Comparison of ENCODE assay signal across 26 cellular contexts in the genomic region with DNA sequence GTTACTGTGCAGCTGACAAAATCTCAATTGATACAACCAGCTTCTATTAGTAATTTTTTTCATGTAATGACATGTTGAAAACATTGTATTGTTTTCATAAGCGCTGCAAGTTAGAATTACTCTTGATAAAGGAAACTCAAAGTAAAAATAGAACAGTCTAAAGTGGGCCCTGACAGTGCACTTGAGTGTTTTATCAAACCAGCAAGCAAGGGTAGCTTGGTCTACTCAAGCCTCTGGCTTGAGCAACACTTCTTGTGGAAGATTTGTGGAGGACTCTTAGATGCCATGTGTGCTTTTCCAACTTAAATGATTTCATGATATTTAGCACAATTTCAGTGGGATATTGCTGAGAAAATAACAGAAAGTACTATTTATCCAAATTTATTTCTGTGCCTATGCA.
DNase-seq lines count a peak whose midpoint lies in the region; ATAC-seq and TF ChIP-seq lines count a peak whose summit lies in the region.
"Had no signal": no experiment of that assay in that cellular context is flagged by ENCODE, and none has a peak within 500 bp of the region (broad histone marks: within the 10 kb centered on the region; RNA-seq: fewer than 3 reads in every experiment).

No MANE protein-coding gene starts in this region.

- TF ChIP-seq POLR2A in esophagus muscularis mucosa (IDR thresholded peaks at IDR 0.05; ENCODE audit: low read depth): no peak

- no peak for TF ChIP-seq EP300 in esophagus muscularis mucosa (IDR thresholded peaks at IDR 0.05)

- no peak for TF ChIP-seq CTCF in right atrium auricular region (IDR thresholded peaks at IDR 0.05)
- TF ChIP-seq CTCF in left lung (IDR thresholded peaks at IDR 0.05): no peak
- no peak for TF ChIP-seq CTCF in upper lobe of right lung (IDR thresholded peaks at IDR 0.05)
- no peak for TF ChIP-seq CTCF in esophagus muscularis mucosa (IDR thresholded peaks at IDR 0.05)

- H3K9me3 Mint-ChIP-seq in stimulated activated naive B cell treated with anti-CD40 and anti-IgM and Interleukin-4, amounts not matched to agents 10 μg/mL and 1 μg/mL and 100 μg/mL, for 72 hours: peaks cover 1 to 3% of the 10 kb centered on the region in 2 donors

- DNase-seq in Right ventricle myocardium inferior (ENCODE audit: missing footprints) (no peak), cardiac septum (ENCODE audit: low spot score) (no peak), left ventricle myocardium superior (no peak), right atrium auricular region (ENCODE audit: low spot score) (no peak), left lung (no peak), upper lobe of right lung (no peak), esophagus muscularis mucosa (ENCODE audit: extremely low spot score) (no peak)
- no peak for DNase-seq in stimulated activated naive B cell treated with anti-CD40 and anti-IgM and Interleukin-4, amounts not matched to agents 10 μg/mL and 1 μg/mL and 100 μg/mL, for 72 hours
- DNase-seq: 8988T; ACHN; BE2C; C1 segment of cervical spinal cord; CD4-positive, alpha-beta memory T cell; CD4-positive, CD25-positive, alpha-beta regulatory T cell; CD8-positive, alpha-beta memory T cell; COR-L47; DMS 273 treated with DMSO at 0.1 percent for 48 hours; DMS153; DMS53; DMS79; DND-41; EL; GDM1 had no signal

- H3K4me3 ChIP-seq in right atrium auricular region (no peak overlapping the region), left lung (no peak overlapping the region), upper lobe of right lung (no peak overlapping the region), esophagus muscularis mucosa (no peak overlapping the region)
- H3K4me3 ChIP-seq: BLaER1, GM12878 had no signal

- H3K36me3 ChIP-seq in right atrium auricular region (no peaks in the 10 kb centered on the region), left lung (no peaks in the 10 kb centered on the region), upper lobe of right lung (no peaks in the 10 kb centered on the region), esophagus muscularis mucosa (no peaks in the 10 kb centered on the region)
- H3K36me3 ChIP-seq: BE2C had no signal

- intact Hi-C loops in Right ventricle myocardium inferior (cut with DNase I) (no loop called here), cardiac septum (cut with DNase I) (no loop called here), left ventricle myocardium superior (cut with micrococcal nuclease) (loop anchor here (10.0 kb wide), 1 partner anchor 204 kb away; no protein-coding TSS in a partner anchor), left lung (cut with DNase I) (no loop called here), upper lobe of right lung (cut with DNase I) (no loop called here), esophagus muscularis mucosa (cut with DNase I) (no loop called here)

- H3K9me3 ChIP-seq in right atrium auricular region: no peaks in the 10 kb centered on the region
- H3K9me3 ChIP-seq in left lung: peaks cover 0 to 3% of the 10 kb centered on the region in 2 donors
- no peaks in the 10 kb centered on the region for H3K9me3 ChIP-seq in upper lobe of right lung
- no peaks in the 10 kb centered on the region for H3K9me3 ChIP-seq in esophagus muscularis mucosa
- H3K9me3 ChIP-seq: BE2C had no signal

- H3K27ac ChIP-seq in right atrium auricular region: no peak overlapping the region
- no peak overlapping the region for H3K27ac ChIP-seq in left lung
- H3K27ac ChIP-seq in upper lobe of right lung: no peak overlapping the region
- H3K27ac ChIP-seq in esophagus muscularis mucosa (replicated peaks in 1 of 4): no peak overlapping the region
- H3K27ac ChIP-seq: BLaER1 had no signal

- H3K27ac Mint-ChIP-seq in stimulated activated naive B cell treated with anti-CD40 and anti-IgM and Interleukin-4, amounts not matched to agents 10 μg/mL and 1 μg/mL and 100 μg/mL, for 72 hours: no peak overlapping the region
- H3K27ac Mint-ChIP-seq: CD14-positive monocyte; CD4-positive, alpha-beta memory T cell; CD4-positive, CD25-positive, alpha-beta regulatory T cell; CD8-positive, alpha-beta memory T cell had no signal

- no peaks in the 10 kb centered on the region for H3K4me1 Mint-ChIP-seq in stimulated activated naive B cell treated with anti-CD40 and anti-IgM and Interleukin-4, amounts not matched to agents 10 μg/mL and 1 μg/mL and 100 μg/mL, for 72 hours
- H3K4me1 Mint-ChIP-seq: CD14-positive monocyte; CD4-positive, alpha-beta memory T cell; CD4-positive, CD25-positive, alpha-beta regulatory T cell; CD8-positive, alpha-beta memory T cell had no signal

- H3K36me3 Mint-ChIP-seq in stimulated activated naive B cell treated with anti-CD40 and anti-IgM and Interleukin-4, amounts not matched to agents 10 μg/mL and 1 μg/mL and 100 μg/mL, for 72 hours: no peaks in the 10 kb centered on the region
- H3K36me3 Mint-ChIP-seq: CD14-positive monocyte; CD4-positive, alpha-beta memory T cell; CD4-positive, CD25-positive, alpha-beta regulatory T cell; CD8-positive, alpha-beta memory T cell had no signal

- peak; percentile 56 for ATAC-seq in Right ventricle myocardium inferior
- ATAC-seq in left ventricle myocardium superior: peak; percentile 53
- ATAC-seq in left lung: peak; percentile 94
- ATAC-seq in upper lobe of right lung: peak; percentile 70
- no peak for ATAC-seq in stimulated activated naive B cell treated with anti-CD40 and anti-IgM and Interleukin-4, amounts not matched to agents 10 μg/mL and 1 μg/mL and 100 μg/mL, for 72 hours (replicated peaks)
- ATAC-seq: GM12878 had no signal

- WGBS in esophagus muscularis mucosa: 79% methylated on average over 1 of the region's 1 CpG

- no peaks in the 10 kb centered on the region for H3K27me3 ChIP-seq in right atrium auricular region
- H3K27me3 ChIP-seq in left lung: no peaks in the 10 kb centered on the region
- H3K27me3 ChIP-seq in upper lobe of right lung: no peaks in the 10 kb centered on the region
- no peaks in the 10 kb centered on the region for H3K27me3 ChIP-seq in esophagus muscularis mucosa
- H3K27me3 ChIP-seq: BE2C, BLaER1 had no signal

- no peaks in the 10 kb centered on the region for H3K4me1 ChIP-seq in right atrium auricular region
- H3K4me1 ChIP-seq in left lung: no peaks in the 10 kb centered on the region
- H3K4me1 ChIP-seq in upper lobe of right lung: no peaks in the 10 kb centered on the region
- H3K4me1 ChIP-seq in esophagus muscularis mucosa: no peaks in the 10 kb centered on the region
- H3K4me1 ChIP-seq: BE2C, BLaER1 had no signal

- H3K4me3 Mint-ChIP-seq in stimulated activated naive B cell treated with anti-CD40 and anti-IgM and Interleukin-4, amounts not matched to agents 10 μg/mL and 1 μg/mL and 100 μg/mL, for 72 hours: no peak overlapping the region
- H3K4me3 Mint-ChIP-seq: CD14-positive monocyte; CD4-positive, alpha-beta memory T cell; CD4-positive, CD25-positive, alpha-beta regulatory T cell; CD8-positive, alpha-beta memory T cell had no signal

- H3K27me3 Mint-ChIP-seq in stimulated activated naive B cell treated with anti-CD40 and anti-IgM and Interleukin-4, amounts not matched to agents 10 μg/mL and 1 μg/mL and 100 μg/mL, for 72 hours: no peaks in the 10 kb centered on the region
- H3K27me3 Mint-ChIP-seq: CD4-positive, alpha-beta memory T cell; CD4-positive, CD25-positive, alpha-beta regulatory T cell; CD8-positive, alpha-beta memory T cell had no signal

Comparison
In these comparisons a context has a peak if more than half of its experiments do, and no peak if none do; other contexts are left out.
1. ATAC-seq: peak in Right ventricle myocardium inferior (single experiment), left ventricle myocardium superior (single experiment), left lung (single experiment) and upper lobe of right lung (single experiment); none in stimulated activated naive B cell treated with anti-CD40 and anti-IgM and Interleukin-4, amounts not matched to agents 10 μg/mL and 1 μg/mL and 100 μg/mL, for 72 hours (0 of 2).